ENCODE assay signal across 8 cellular contexts in genomic region chr19:35545855-35546381, GRCh38. TPM values are rescaled to one million over a fixed set of nuclear protein-coding genes. Genes with fewer than 3 reads are reported as not detected.
A peak's percentile ranks its signal among the peaks of the same experiment; 100 is the strongest.
DNase-seq lines count a peak whose midpoint lies in the region; ATAC-seq and TF ChIP-seq lines count a peak whose summit lies in the region.

No MANE protein-coding gene starts in this region.

- CTCF ChIA-PET in Calu3 (lab: Charles Lee), result interaction anchor here (1.2 kb wide), 1 partner anchor 36 kb away, joined by 3 read pairs; no protein-coding TSS in a partner anchor

- H3K27me3 Mint-ChIP-seq in Calu3 (ENCODE audit: unreplicated experiment), result no peaks in the 10 kb centered on the region

- TSS peak; percentile 80 for BruUV-seq in Calu3 (replicated peaks; lab: Mats Ljungman, UMichigan)

- H3K4me1 ChIP-seq in mucosa of descending colon (ENCODE audit: low read depth), result peaks cover 10% of the 10 kb centered on the region

- peaks cover 28% of the 10 kb centered on the region for H3K4me1 Mint-ChIP-seq in Calu3 (ENCODE audit: low read depth, unreplicated experiment)

- H3K36me3 ChIP-seq in mucosa of descending colon (ENCODE audit: low read depth), result no peaks in the 10 kb centered on the region

- H3K9me3 ChIP-seq in mucosa of descending colon, result no peaks in the 10 kb centered on the region

- DNase-seq in Calu3, result peak; percentile 61
- DNase-seq in LoVo (ENCODE audit: low spot score), result peak; percentile 43
- peak; percentile 40 to 59 for DNase-seq in activated CD4-positive, alpha-beta T cell treated with anti-CD3 and anti-CD28 coated beads, Interleukin-2, amount 50 U/mL, for 24 hours (ENCODE audit: low read depth in 1 of 2, low spot score in 1 of 2)
- peak; percentile 35 for DNase-seq in effector CD4-positive, alpha-beta T cell
- DNase-seq in mucosa of descending colon, result peak; percentile 45 to 72 (median 68)
- DNase-seq in stimulated activated naive CD4-positive, alpha-beta T cell treated with Interleukin-2 at 50 U/mL for 16 hours (lab: John Stamatoyannopoulos, UW), result peak; percentile 58
- DNase-seq in dedifferentiated amniotic fluid mesenchymal stem cell (ENCODE audit: extremely low spot score), result no peak

- TF ChIP-seq CTCF in Calu3 (IDR thresholded peaks at IDR 0.05; ENCODE audit: unreplicated experiment), result no peak
- no peak for TF ChIP-seq CTCF in mucosa of descending colon (IDR thresholded peaks at IDR 0.05)

- H3K4me3 ChIP-seq in mucosa of descending colon, result peak overlapping the region; percentile 64

- ATAC-seq in GM21717 (IDR thresholded peaks at IDR 0.05; ENCODE audit: unreplicated experiment) (peak; percentile 36), mucosa of descending colon (peak; percentile 55)

- no peaks in the 10 kb centered on the region for H3K9me3 Mint-ChIP-seq in Calu3 (ENCODE audit: low read depth, unreplicated experiment)

- intact Hi-C loops in Calu3 (cut with micrococcal nuclease; ENCODE audit: unreplicated experiment) (loop anchor here (5.0 kb wide), 1 partner anchor 34 kb away; the partner anchor contains the start of gene DMKN), mucosa of descending colon (cut with DNase I, micrococcal nuclease) (no loop called here)

- H3K36me3 Mint-ChIP-seq in Calu3 (ENCODE audit: insufficient read depth, unreplicated experiment), result peaks cover 63% of the 10 kb centered on the region

- peak overlapping the region; percentile 87 for H3K27ac Mint-ChIP-seq in Calu3 (ENCODE audit: unreplicated experiment)

- peak overlapping the region; percentile 96 for H3K4me3 Mint-ChIP-seq in Calu3 (ENCODE audit: low read depth, unreplicated experiment)

RNA-seq across cellular contexts. Expression of gene TMEM147, which starts 0.5 kb away (rescaled TPM):
- 114 and 118 TPM in 2 replicates for total RNA-seq in Calu3 (2022)
- 10 to 100 TPM; 54.4 to 62.8 (median 58.2) TPM for total RNA-seq in mucosa of descending colon

RNA-seq across cellular contexts. Expression of gene GAPDHS, which starts 12.7 kb away (rescaled TPM):
- total RNA-seq in Calu3 (2022) (not detected in 2 replicates), mucosa of descending colon (not detected)

RNA-seq across cellular contexts. Expression of gene ATP4A, which starts 17.5 kb away (rescaled TPM):
- total RNA-seq in Calu3 (2022) (not detected in 2 replicates), mucosa of descending colon (not detected)

RNA-seq across cellular contexts. Expression of gene SBSN, which starts 17.8 kb away (rescaled TPM):
- total RNA-seq in Calu3 (2022) (not detected in 2 replicates), mucosa of descending colon (not detected)

RNA-seq across cellular contexts. Expression of gene DMKN, which starts 32.5 kb away (rescaled TPM):
- total RNA-seq in Calu3 (2022), result 218 and 224 TPM in 2 replicates
- total RNA-seq in mucosa of descending colon, result 10 to 100 TPM in 2 of 3 donors, 1 to 10 TPM in 1; 8.2 to 14.3 (median 10.7) TPM
